23 cellular contexts compared by ENCODE assay signal in genomic region chr2:224472827-224473226, GRCh38.
"Had no signal": no experiment of that assay in that cellular context is flagged by ENCODE, and none has a peak within 500 bp of the region (broad histone marks: within the 10 kb centered on the region; RNA-seq: fewer than 3 reads in every experiment).

No MANE protein-coding gene starts in this region.

- FAIRE-seq: endothelial cell of umbilical vein, frontal cortex had no signal

- H3K27ac ChIP-seq: coronary artery, dorsolateral prefrontal cortex, esophagus muscularis mucosa, foreskin keratinocyte, gastroesophageal sphincter, heart left ventricle, hepatocyte, left lung, lower lobe of right lung had no signal

- H3K9me3 ChIP-seq: esophagus muscularis mucosa, gastroesophageal sphincter, heart left ventricle, left lung, lower lobe of right lung, mucosa of descending colon had no signal

- H3K27me3 ChIP-seq: dorsolateral prefrontal cortex, esophagus muscularis mucosa, foreskin keratinocyte, gastroesophageal sphincter, heart left ventricle, hepatocyte, left lung had no signal

- H2AFZ ChIP-seq: hepatocyte had no signal

- H3K4me3 ChIP-seq: coronary artery, dorsolateral prefrontal cortex, esophagus muscularis mucosa, gastroesophageal sphincter, heart left ventricle, hepatocyte, left lung, lower lobe of right lung, mucosa of descending colon had no signal

- H3K79me2 ChIP-seq: hepatocyte had no signal

- H3K4me2 ChIP-seq: hepatocyte had no signal

- DNase-seq: dermis blood vessel endothelial cell; dorsolateral prefrontal cortex; effector CD4-positive, alpha-beta T cell; effector memory CD4-positive, alpha-beta T cell; foreskin keratinocyte; heart left ventricle; hypothalamus; immature natural killer cell; islet precursor cell; left cardiac atrium; left lung; left ventricle myocardium superior; lower lobe of right lung; mesenchymal stem cell; mucosa of descending colon; naive B cell; naive thymus-derived CD8-positive, alpha-beta T cell had no signal

- ATAC-seq: foreskin keratinocyte; gastroesophageal sphincter; heart left ventricle; left cardiac atrium; left lung; left ventricle myocardium superior; lower lobe of right lung; naive thymus-derived CD8-positive, alpha-beta T cell had no signal

- H3K4me1 ChIP-seq: esophagus muscularis mucosa, foreskin keratinocyte, gastroesophageal sphincter, heart left ventricle, left lung, lower lobe of right lung had no signal
